Comparison of ENCODE assay signal across 11 cellular contexts in genomic region chr6:6586671-6587526, GRCh38. TPM values are rescaled to one million over a fixed set of nuclear protein-coding genes. Genes with fewer than 3 reads are reported as not detected.
DNase-seq lines count a peak whose midpoint lies in the region; ATAC-seq and TF ChIP-seq lines count a peak whose summit lies in the region.
"Had no signal": no experiment of that assay in that cellular context is flagged by ENCODE, and none has a peak within 500 bp of the region (broad histone marks: within the 10 kb centered on the region; RNA-seq: fewer than 3 reads in every experiment).

No MANE protein-coding gene starts in this region.

- H3K4me3 ChIP-seq in esophagus muscularis mucosa (no peak overlapping the region), BE2C (ENCODE audit: low read depth, low read length) (no peak overlapping the region)
- H3K4me3 ChIP-seq: skin epidermis had no signal

- H3K27ac ChIP-seq in esophagus muscularis mucosa (replicated peaks in 1 of 4): no peak overlapping the region
- H3K27ac ChIP-seq: RWPE1 had no signal

- TF ChIP-seq EP300 in esophagus muscularis mucosa (IDR thresholded peaks at IDR 0.05): no peak

- H3K36me3 ChIP-seq in esophagus muscularis mucosa (no peaks in the 10 kb centered on the region), BE2C (no peaks in the 10 kb centered on the region)

- no peak for TF ChIP-seq POLR2A in esophagus muscularis mucosa (IDR thresholded peaks at IDR 0.05; ENCODE audit: low read depth)

- H3K4me3 Mint-ChIP-seq in mesothelial cell of epicardium: no peak overlapping the region

- peaks cover 0 to 20% (median 7%) of the 10 kb centered on the region in 4 donors for H3K4me1 ChIP-seq in esophagus muscularis mucosa
- H3K4me1 ChIP-seq in BE2C: no peaks in the 10 kb centered on the region

- no peaks in the 10 kb centered on the region for H3K36me3 Mint-ChIP-seq in mesothelial cell of epicardium

- ATAC-seq in GM18511 (IDR thresholded peaks at IDR 0.05; ENCODE audit: unreplicated experiment) (peak; percentile 53), GM21423 (IDR thresholded peaks at IDR 0.05; ENCODE audit: unreplicated experiment) (peak; percentile 39), HG03378 (IDR thresholded peaks at IDR 0.05; ENCODE audit: unreplicated experiment) (peak; percentile 46)

- DNase-seq in esophagus muscularis mucosa (ENCODE audit: extremely low spot score) (peak; percentile 70), posterior cingulate gyrus (no peak), BE2C (no peak), mesothelial cell of epicardium (ENCODE audit: low spot score in 2 of 2, unreplicated experiment in 2 of 2) (no peak)
- DNase-seq in stimulated activated CD4-positive, alpha-beta T cell treated with anti-CD3 and anti-CD28 coated beads, Interleukin-12 subunit alpha, Interleukin-12 subunit beta, amount 100 ng/mL, for 4 hours: no peak
- DNase-seq: H7 had no signal

- TF ChIP-seq CTCF in esophagus muscularis mucosa (IDR thresholded peaks at IDR 0.05): no peak
- TF ChIP-seq CTCF in BE2C (IDR thresholded peaks at IDR 0.05; ENCODE audit: low read depth, low read length): no peak
- no peak for TF ChIP-seq CTCF in mesothelial cell of epicardium (IDR thresholded peaks at IDR 0.05; ENCODE audit: unreplicated experiment)

- H3K9me3 ChIP-seq in esophagus muscularis mucosa (no peaks in the 10 kb centered on the region), BE2C (no peaks in the 10 kb centered on the region)

- H3K9me3 Mint-ChIP-seq in mesothelial cell of epicardium: no peaks in the 10 kb centered on the region

- H3K4me1 Mint-ChIP-seq in mesothelial cell of epicardium: peaks cover 22% of the 10 kb centered on the region

- H3K27me3 ChIP-seq in esophagus muscularis mucosa (no peaks in the 10 kb centered on the region), BE2C (no peaks in the 10 kb centered on the region)

- WGBS in esophagus muscularis mucosa: 95% methylated on average over 10 of the region's 10 CpGs

- H3K27ac Mint-ChIP-seq in mesothelial cell of epicardium: no peak overlapping the region

- intact Hi-C loops in esophagus muscularis mucosa (cut with DNase I) (no loop called here), posterior cingulate gyrus (cut with DNase I) (no loop called here)

- H3K27me3 Mint-ChIP-seq in mesothelial cell of epicardium (ENCODE audit: low read depth): no peaks in the 10 kb centered on the region

RNA-seq across cellular contexts. Expression of gene LY86, which starts 1.6 kb away (rescaled TPM):
- 1 to 10 TPM; 1.2 to 1.8 (median 1.3) TPM for total RNA-seq in esophagus muscularis mucosa
- not detected for polyA plus RNA-seq in BE2C (2012; ENCODE audit: insufficient read depth, insufficient read length, low read depth)
- not detected in 3 replicates for total RNA-seq in mesothelial cell of epicardium
- total RNA-seq: H7 had no signal
